Comparison of ENCODE assay signal across 13 cellular contexts in genomic region chr5:56585466-56585865, GRCh38.
DNase-seq lines count a peak whose midpoint lies in the region; ATAC-seq lines count a peak whose summit lies in the region.
"Had no signal": no experiment of that assay in that cellular context is flagged by ENCODE, and none has a peak within 500 bp of the region (broad histone marks: within the 10 kb centered on the region; RNA-seq: fewer than 3 reads in every experiment).

No MANE protein-coding gene starts in this region.

- no peak overlapping the region for H2BK5ac ChIP-seq in neuronal stem cell (ENCODE audit: low read length)

- no peak for ATAC-seq in activated CD4-positive, CD25-positive, alpha-beta regulatory T cell treated with anti-CD3 and anti-CD28 coated beads, Interleukin-2, amount 50 U/mL, for 24 hours
- ATAC-seq in GM21360 (IDR thresholded peaks at IDR 0.05; ENCODE audit: unreplicated experiment), result no peak
- no peak for ATAC-seq in activated T-cell treated with anti-CD3 and anti-CD28 coated beads, Interleukin-2, amount 50 U/mL, for 4 hours

- no peaks in the 10 kb centered on the region for H3K9me3 ChIP-seq in esophagus (ENCODE audit: control insufficient read depth in 2 of 2, insufficient read depth in 1 of 2, low read depth in 1 of 2, low read length in 1 of 2)
- no peaks in the 10 kb centered on the region for H3K9me3 ChIP-seq in neuronal stem cell (replicated peaks in 1 of 2; ENCODE audit: control insufficient read depth in 2 of 2, insufficient read depth in 1 of 2, low read depth in 1 of 2, low read length in 2 of 2)

- H2BK120ac ChIP-seq in neuronal stem cell (ENCODE audit: low read depth, low read length), result no peak overlapping the region

- H3K4ac ChIP-seq in neuronal stem cell (ENCODE audit: low read length), result no peak overlapping the region

- H3K4me3 Mint-ChIP-seq in activated T-cell treated with anti-CD3 and anti-CD28 coated beads, Interleukin-2, amount 50 U/mL, for 4 hours, result no peak overlapping the region
- H3K4me3 Mint-ChIP-seq: activated CD4-positive, alpha-beta memory T cell treated with anti-CD3 and anti-CD28 coated beads, Interleukin-2, amount 10 ng/mL, durations not matched to agents 7 days and 5 days had no signal

- no peak overlapping the region for H3K9ac ChIP-seq in neuronal stem cell (ENCODE audit: low read depth, low read length, poor library complexity)

- H4K91ac ChIP-seq in neuronal stem cell (ENCODE audit: low read depth, low read length, poor library complexity), result no peak overlapping the region

- H3K27me3 Mint-ChIP-seq in activated T-cell treated with anti-CD3 and anti-CD28 coated beads, Interleukin-2, amount 50 U/mL, for 4 hours (ENCODE audit: low read depth), result no peaks in the 10 kb centered on the region

- DNase-seq in ELR (ENCODE audit: low read depth), result peak; percentile 22
- peak; percentile 44 for DNase-seq in NOMO-1 treated with dmso at 0.1 percent for 144 hours (lab: John Stamatoyannopoulos, UW; ENCODE audit: unreplicated experiment)
- DNase-seq in neuronal stem cell (ENCODE audit: low spot score), result no peak
- no peak for DNase-seq in GM19238 (ENCODE audit: insufficient read length, low spot score)
- no peak for DNase-seq in activated T-cell treated with anti-CD3 and anti-CD28 coated beads, Interleukin-2, amount 50 U/mL, for 4 hours
- DNase-seq: activated CD4-positive, alpha-beta memory T cell treated with anti-CD3 and anti-CD28 coated beads, Interleukin-2, amount 10 ng/mL, durations not matched to agents 7 days and 5 days; activated naive CD4-positive, alpha-beta T cell treated with anti-CD3 and anti-CD28 coated beads, Interleukin-2, amount 50 U/mL, for 16 hours; effector memory CD4-positive, alpha-beta T cell; NCI-H446 had no signal

- H3K14ac ChIP-seq in neuronal stem cell (ENCODE audit: low read length), result no peak overlapping the region

- H3K4me1 ChIP-seq in esophagus (ENCODE audit: control insufficient read depth in 2 of 2, insufficient read depth in 2 of 2, low read length in 1 of 2) (peaks cover 12 to 13% of the 10 kb centered on the region in 2 donors), neuronal stem cell (ENCODE audit: control insufficient read depth in 2 of 2, insufficient read depth in 1 of 2, low read depth in 1 of 2, low read length in 2 of 2) (peaks cover 0 to 27% of the 10 kb centered on the region in 2 donors)

- H4K8ac ChIP-seq in neuronal stem cell (ENCODE audit: low read depth, low read length), result no peak overlapping the region

- no peak overlapping the region for H2BK12ac ChIP-seq in neuronal stem cell (ENCODE audit: low read length)

- H3K27me3 ChIP-seq in esophagus (ENCODE audit: control insufficient read depth in 1 of 2, insufficient read depth in 2 of 2, low read length in 2 of 2) (no peaks in the 10 kb centered on the region), neuronal stem cell (ENCODE audit: control insufficient read depth in 3 of 3, insufficient read depth in 3 of 3, low read depth in 1 of 3, low read length in 3 of 3) (no peaks in the 10 kb centered on the region)

- H2AFZ ChIP-seq in neuronal stem cell (ENCODE audit: low read length), result no peak overlapping the region

- no peak overlapping the region for H3K4me2 ChIP-seq in neuronal stem cell (ENCODE audit: insufficient read depth, low read length, poor library complexity, severe bottlenecking)

- no peaks in the 10 kb centered on the region for H3K36me3 Mint-ChIP-seq in activated T-cell treated with anti-CD3 and anti-CD28 coated beads, Interleukin-2, amount 50 U/mL, for 4 hours (ENCODE audit: insufficient read depth)

- H3K4me3 ChIP-seq in esophagus (ENCODE audit: low read depth in 1 of 2, low read length in 2 of 2) (no peak overlapping the region), neuronal stem cell (ENCODE audit: low read length in 2 of 2) (no peak overlapping the region)
- H3K4me3 ChIP-seq: SK-N-MC had no signal

- H2AK5ac ChIP-seq in neuronal stem cell (ENCODE audit: low read depth, low read length), result no peak overlapping the region

- H2BK15ac ChIP-seq in neuronal stem cell (ENCODE audit: low read length), result no peak overlapping the region

- H3K23ac ChIP-seq in neuronal stem cell (ENCODE audit: low read depth, low read length, poor library complexity), result no peak overlapping the region

- no peaks in the 10 kb centered on the region for H3K36me3 ChIP-seq in esophagus (ENCODE audit: control insufficient read depth in 2 of 2, insufficient read depth in 2 of 2, low read length in 1 of 2)
- no peaks in the 10 kb centered on the region for H3K36me3 ChIP-seq in neuronal stem cell (replicated peaks in 1 of 2; ENCODE audit: control insufficient read depth in 2 of 2, insufficient read depth in 2 of 2, low read length in 2 of 2)

- peaks cover 5% of the 10 kb centered on the region for H3K9me3 Mint-ChIP-seq in activated T-cell treated with anti-CD3 and anti-CD28 coated beads, Interleukin-2, amount 50 U/mL, for 4 hours

- WGBS in esophagus, 2 donors, result 61 to 76% methylated on average over 2 of the region's 2 CpGs
- WGBS in neuronal stem cell (ENCODE audit: extremely low coverage in 2 of 2, insufficient read length in 2 of 2, insufficient replicate concordance in 1 of 2), 2 donors, result no CpG with 5 or more reads among the region's 2 CpGs

- peak overlapping the region; percentile 20 for H3K18ac ChIP-seq in neuronal stem cell (ENCODE audit: low read length)

- peak overlapping the region; percentile 51 to 67 for H3K27ac ChIP-seq in esophagus (ENCODE audit: low read depth in 2 of 2, low read length in 1 of 2)
- peak overlapping the region; percentile 85 for H3K27ac ChIP-seq in neuronal stem cell (replicated peaks; ENCODE audit: low read length)
- H3K27ac ChIP-seq: SK-N-MC had no signal

- H3K79me1 ChIP-seq in neuronal stem cell (ENCODE audit: low read depth, low read length), result no peaks in the 10 kb centered on the region

- H3K4me1 Mint-ChIP-seq in activated T-cell treated with anti-CD3 and anti-CD28 coated beads, Interleukin-2, amount 50 U/mL, for 4 hours (ENCODE audit: low read depth), result peaks cover 50% of the 10 kb centered on the region

Comparison
In these comparisons a context has a peak if more than half of its experiments do, and no peak if none do; other contexts are left out.
1. DNase-seq: peak in ELR (single experiment) and NOMO-1 treated with dmso at 0.1 percent for 144 hours (single experiment); none in neuronal stem cell (single experiment), GM19238 (single experiment) and activated T-cell treated with anti-CD3 and anti-CD28 coated beads, Interleukin-2, amount 50 U/mL, for 4 hours (single experiment).